10 cellular contexts compared by ENCODE assay signal in genomic region chr11:44559207-44559943, GRCh38. TPM values are rescaled to one million over a fixed set of nuclear protein-coding genes. Genes with fewer than 3 reads are reported as not detected.
DNase-seq lines count a peak whose midpoint lies in the region; ATAC-seq, FAIRE-seq and TF ChIP-seq lines count a peak whose summit lies in the region.
"Had no signal": no experiment of that assay in that cellular context is flagged by ENCODE, and none has a peak within 500 bp of the region (broad histone marks: within the 10 kb centered on the region; RNA-seq: fewer than 3 reads in every experiment).

No MANE protein-coding gene starts in this region.

- H3K4me1 ChIP-seq in gastroesophageal sphincter = peaks cover 5 to 27% (median 8%) of the 10 kb centered on the region in 3 donors

- no peaks in the 10 kb centered on the region for H3K36me3 ChIP-seq in gastroesophageal sphincter
- H3K36me3 ChIP-seq: cardiac muscle cell had no signal

- peak overlapping the region; percentile 87 for H3K27ac Mint-ChIP-seq in activated CD8-positive, alpha-beta T cell treated with anti-CD3 and anti-CD28 coated beads, Interleukin-2, amount 10 ng/mL, durations not matched to agents 7 days and 5 days

- CTCF ChIA-PET in activated CD8-positive, alpha-beta T cell treated with anti-CD3 and anti-CD28 coated beads, Interleukin-2, amount 10 ng/mL, durations not matched to agents 7 days and 5 days (lab: Charles Lee) = interaction anchor here (0.6 to 8.1 kb wide), 19 partner anchors 10 to 426 kb away, joined by 3 to 334 read pairs (median 5); no protein-coding TSS in a partner anchor

- H3K9me3 ChIP-seq in gastroesophageal sphincter = no peaks in the 10 kb centered on the region

- TF ChIP-seq CTCF in D721Med (IDR thresholded peaks at IDR 0.05; ENCODE audit: insufficient read depth, missing control alignments) (no peak), gastroesophageal sphincter (IDR thresholded peaks at IDR 0.05) (no peak)

- POLR2A ChIA-PET in activated CD8-positive, alpha-beta T cell treated with anti-CD3 and anti-CD28 coated beads, Interleukin-2, amount 10 ng/mL, durations not matched to agents 7 days and 5 days (lab: Charles Lee) = interaction anchor here (0.9 to 2.6 kb wide), 5 partner anchors 10 to 53 kb away, joined by 3 to 12 read pairs (median 6); no protein-coding TSS in a partner anchor

- no peak overlapping the region for H3K27ac ChIP-seq in gastroesophageal sphincter
- H3K27ac ChIP-seq: cardiac muscle cell, HL-60 had no signal

- WGBS in gastroesophageal sphincter (ENCODE audit: low coverage in 1 of 2), 2 donors = 73 to 80% methylated on average over 5 to 9 of the region's 9 CpGs

- DNase-seq in ELF-1 (ENCODE audit: low read depth, low spot score) = peak; percentile 89
- DNase-seq in activated CD8-positive, alpha-beta T cell treated with anti-CD3 and anti-CD28 coated beads, Interleukin-2, amount 10 ng/mL, durations not matched to agents 7 days and 5 days = peak; percentile 70
- DNase-seq in SW 1271 (lab: John Stamatoyannopoulos, UW) = no peak
- no peak for DNase-seq in D721Med (ENCODE audit: insufficient read length, low spot score)
- DNase-seq in kidney glomerular epithelial cell (lab: John Stamatoyannopoulos, UW) = no peak

- no peaks in the 10 kb centered on the region for H3K9me3 Mint-ChIP-seq in activated CD8-positive, alpha-beta T cell treated with anti-CD3 and anti-CD28 coated beads, Interleukin-2, amount 10 ng/mL, durations not matched to agents 7 days and 5 days (ENCODE audit: insufficient read depth)

- ATAC-seq in GM19468 (IDR thresholded peaks at IDR 0.05; ENCODE audit: extremely low read depth, unreplicated experiment) = peak; percentile 66
- ATAC-seq in HG03457 (IDR thresholded peaks at IDR 0.05; ENCODE audit: unreplicated experiment) = peak; percentile 86
- peak; percentile 82 for ATAC-seq in activated CD8-positive, alpha-beta T cell treated with anti-CD3 and anti-CD28 coated beads, Interleukin-2, amount 10 ng/mL, durations not matched to agents 7 days and 5 days
- ATAC-seq in gastroesophageal sphincter = no peak

- no peak overlapping the region for H3K4me3 ChIP-seq in gastroesophageal sphincter
- H3K4me3 ChIP-seq: cardiac muscle cell had no signal

- TF ChIP-seq POLR2A in gastroesophageal sphincter (IDR thresholded peaks at IDR 0.05) = no peak

- H3K27me3 Mint-ChIP-seq in activated CD8-positive, alpha-beta T cell treated with anti-CD3 and anti-CD28 coated beads, Interleukin-2, amount 10 ng/mL, durations not matched to agents 7 days and 5 days (ENCODE audit: low read depth) = no peaks in the 10 kb centered on the region

- no peaks in the 10 kb centered on the region for H3K36me3 Mint-ChIP-seq in activated CD8-positive, alpha-beta T cell treated with anti-CD3 and anti-CD28 coated beads, Interleukin-2, amount 10 ng/mL, durations not matched to agents 7 days and 5 days (ENCODE audit: low read depth)

- no peaks in the 10 kb centered on the region for H3K27me3 ChIP-seq in gastroesophageal sphincter
- H3K27me3 ChIP-seq: cardiac muscle cell had no signal

- no peak for FAIRE-seq in D721Med (lab: Jason Lieb, UNC)

- peaks cover 45% of the 10 kb centered on the region for H3K4me1 Mint-ChIP-seq in activated CD8-positive, alpha-beta T cell treated with anti-CD3 and anti-CD28 coated beads, Interleukin-2, amount 10 ng/mL, durations not matched to agents 7 days and 5 days (ENCODE audit: low read depth)

- peak overlapping the region; percentile 20 for H3K4me3 Mint-ChIP-seq in activated CD8-positive, alpha-beta T cell treated with anti-CD3 and anti-CD28 coated beads, Interleukin-2, amount 10 ng/mL, durations not matched to agents 7 days and 5 days

- no peak for TF ChIP-seq EP300 in gastroesophageal sphincter (IDR thresholded peaks at IDR 0.05)

RNA-seq across cellular contexts. Expression of gene CD82, which starts 6.1 kb away (rescaled TPM):
- total RNA-seq in activated CD8-positive, alpha-beta T cell treated with anti-CD3 and anti-CD28 coated beads, Interleukin-2, amount 10 ng/mL, durations not matched to agents 7 days and 5 days = 10 to 100 TPM; 68.2 to 72.9 TPM
- total RNA-seq in gastroesophageal sphincter = 10 to 100 TPM; 12.7 to 24.0 (median 19.1) TPM

Comparison
In these comparisons a context has a peak if more than half of its experiments do, and no peak if none do; other contexts are left out.
1. DNase-seq: peak in ELF-1 (single experiment) and activated CD8-positive, alpha-beta T cell treated with anti-CD3 and anti-CD28 coated beads, Interleukin-2, amount 10 ng/mL, durations not matched to agents 7 days and 5 days (single experiment); none in SW 1271 (0 of 2), D721Med (single experiment) and kidney glomerular epithelial cell (single experiment).